In the genomic region with DNA sequence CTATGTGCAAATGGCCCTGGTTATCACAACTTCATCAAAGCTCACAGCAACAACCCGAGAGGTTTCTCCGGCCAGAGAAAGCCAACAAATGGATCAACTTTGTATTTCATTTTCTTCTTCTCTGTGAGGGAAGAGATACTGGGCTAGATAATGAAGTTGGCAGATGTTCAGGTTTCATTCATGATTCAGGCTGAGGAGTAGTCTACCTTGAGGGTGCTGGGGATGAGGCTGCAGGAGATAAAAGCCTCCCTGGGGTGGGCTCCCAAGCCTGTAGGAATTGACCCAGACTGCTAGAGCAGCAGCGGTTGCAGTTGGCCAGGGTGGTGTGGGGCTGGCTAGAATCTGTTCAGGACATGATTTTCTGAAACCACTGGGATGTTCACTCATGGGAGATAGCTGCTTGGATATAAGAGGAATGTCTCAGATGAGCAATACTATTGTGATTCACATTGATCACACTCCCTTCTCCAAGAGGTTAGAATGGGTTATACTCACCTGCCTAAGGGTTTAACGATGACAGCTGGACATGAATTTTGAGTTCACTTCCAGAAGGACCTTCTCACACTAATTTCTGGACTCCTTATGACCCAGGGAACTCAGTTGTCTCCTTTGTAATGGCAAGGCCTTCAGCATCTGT, we compare ENCODE assay signal across 1 cellular context.
TF ChIP-seq lines count a peak whose summit lies in the region.

No MANE protein-coding gene starts in this region.

TF ChIP-seq in GM23338, 12 proteins besides CTCF, POLR2A, EP300 and RAD21 (continued from another document):
- TF ChIP-seq EZH2 (IDR thresholded peaks at IDR 0.05; ENCODE audit: low read depth, unreplicated experiment) (no peak), NANOG (IDR thresholded peaks at IDR 0.05; ENCODE audit: borderline replicate concordance) (no peak), JUNB (IDR thresholded peaks at IDR 0.05; ENCODE audit: unreplicated experiment) (no peak)
